Comparison of ENCODE assay signal across 10 cellular contexts in the genomic region with DNA sequence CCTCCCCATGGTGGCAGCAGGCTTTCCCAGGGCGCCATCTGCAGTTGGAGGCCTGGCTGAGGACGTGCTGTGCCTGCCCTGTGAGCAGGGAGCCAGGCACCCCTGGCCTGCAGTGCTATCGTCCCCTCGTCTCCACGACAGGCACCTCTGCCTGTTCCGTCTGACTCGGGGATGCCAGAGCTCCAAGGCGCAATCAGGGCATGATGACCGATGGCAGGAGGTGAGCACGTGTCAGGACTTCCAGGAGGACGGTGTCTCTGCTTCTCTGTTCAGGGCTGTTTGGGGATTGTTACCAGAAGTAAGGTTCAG.
A peak's percentile ranks its signal among the peaks of the same experiment; 100 is the strongest.
DNase-seq lines count a peak whose midpoint lies in the region; ATAC-seq and TF ChIP-seq lines count a peak whose summit lies in the region.
"Had no signal": no experiment of that assay in that cellular context is flagged by ENCODE, and none has a peak within 500 bp of the region (broad histone marks: within the 10 kb centered on the region; RNA-seq: fewer than 3 reads in every experiment).

No MANE protein-coding gene starts in this region.

- no peak overlapping the region for H3K4me3 ChIP-seq in smooth muscle cell
- H3K4me3 ChIP-seq in sigmoid colon: no peak overlapping the region
- H3K4me3 ChIP-seq: BLaER1 treated with 17β-estradiol and CSF1 and Interleukin-3, amounts not matched to agents 10 nM and 100 nM had no signal

- no peak for TF ChIP-seq POLR2A in sigmoid colon (IDR thresholded peaks at IDR 0.05)

- no peak for TF ChIP-seq EP300 in sigmoid colon (IDR thresholded peaks at IDR 0.05)

- DNase-seq in activated T-cell treated with anti-CD3 and anti-CD28 coated beads, Interleukin-2, amount 50 U/mL, for 24 hours: peak; percentile 59
- DNase-seq in activated T-cell treated with anti-CD3 and anti-CD28 coated beads for 4 hours (no peak), NAMALWA (ENCODE audit: low spot score) (peak; percentile 3), smooth muscle cell (lab: John Stamatoyannopoulos, UW; ENCODE audit: unreplicated experiment) (no peak), sigmoid colon (no peak), Right ventricle myocardium superior (no peak), C1 segment of cervical spinal cord (lab: John Stamatoyannopoulos, UW) (no peak)
- DNase-seq in activated naive CD8-positive, alpha-beta T cell treated with anti-CD3 and anti-CD28 coated beads, Interleukin-2, amount 50 U/mL, for 24 hours: peak; percentile 26
- DNase-seq: caudate nucleus had no signal

- no peak overlapping the region for H3K27ac ChIP-seq in smooth muscle cell (ENCODE audit: low read depth)
- peak overlapping the region in 1 of 4 donors; percentile 34 for H3K27ac ChIP-seq in sigmoid colon

- H3K27me3 ChIP-seq in smooth muscle cell (ENCODE audit: low read depth): no peaks in the 10 kb centered on the region
- H3K27me3 ChIP-seq in sigmoid colon: no peaks in the 10 kb centered on the region
- H3K27me3 ChIP-seq: BLaER1 treated with 17β-estradiol and CSF1 and Interleukin-3, amounts not matched to agents 10 nM and 100 nM had no signal

- no peak overlapping the region for H2AFZ ChIP-seq in smooth muscle cell (ENCODE audit: low read depth)

- H3K36me3 ChIP-seq in smooth muscle cell (ENCODE audit: low read depth) (no peaks in the 10 kb centered on the region), sigmoid colon (no peaks in the 10 kb centered on the region)

- peak overlapping the region; percentile 50 for H3K4me2 ChIP-seq in smooth muscle cell

- 88% methylated on average over 11 of the region's 11 CpGs for WGBS in smooth muscle cell (ENCODE audit: low lambda C conversion rate)
- 84 to 87% methylated on average over 11 of the region's 11 CpGs for WGBS in sigmoid colon, 2 donors

- peak overlapping the region; percentile 65 for H3K4me3 Mint-ChIP-seq in activated T-cell treated with anti-CD3 and anti-CD28 coated beads, Interleukin-2, amount 50 U/mL, for 24 hours
- H3K4me3 Mint-ChIP-seq in activated naive CD8-positive, alpha-beta T cell treated with anti-CD3 and anti-CD28 coated beads, Interleukin-2, amount 50 U/mL, for 24 hours: peak overlapping the region; percentile 43

- H3F3A ChIP-seq in smooth muscle cell (ENCODE audit: low read depth): no peaks in the 10 kb centered on the region

- H3K36me3 Mint-ChIP-seq in activated T-cell treated with anti-CD3 and anti-CD28 coated beads, Interleukin-2, amount 50 U/mL, for 24 hours (ENCODE audit: low read depth): peaks cover 1% of the 10 kb centered on the region
- H3K36me3 Mint-ChIP-seq in activated naive CD8-positive, alpha-beta T cell treated with anti-CD3 and anti-CD28 coated beads, Interleukin-2, amount 50 U/mL, for 24 hours (ENCODE audit: low read depth): no peaks in the 10 kb centered on the region

- no peak for TF ChIP-seq CTCF in smooth muscle cell (IDR thresholded peaks at IDR 0.05; ENCODE audit: borderline replicate concordance, insufficient read depth, poor library complexity, severe bottlenecking)
- no peak for TF ChIP-seq CTCF in sigmoid colon (IDR thresholded peaks at IDR 0.05)

- H3K4me1 ChIP-seq in smooth muscle cell (ENCODE audit: low read depth) (no peaks in the 10 kb centered on the region), sigmoid colon (peaks cover 0 to 20% (median 10%) of the 10 kb centered on the region in 4 donors)

- no peaks in the 10 kb centered on the region for H4K20me1 ChIP-seq in smooth muscle cell (ENCODE audit: low read depth)

- ATAC-seq in activated naive CD8-positive, alpha-beta T cell treated with anti-CD3 and anti-CD28 coated beads, Interleukin-2, amount 50 U/mL, for 24 hours: no peak
- no peak for ATAC-seq in Right ventricle myocardium superior (ENCODE audit: poor library complexity)

- H3K27me3 Mint-ChIP-seq in activated T-cell treated with anti-CD3 and anti-CD28 coated beads, Interleukin-2, amount 50 U/mL, for 24 hours: no peaks in the 10 kb centered on the region
- no peaks in the 10 kb centered on the region for H3K27me3 Mint-ChIP-seq in activated naive CD8-positive, alpha-beta T cell treated with anti-CD3 and anti-CD28 coated beads, Interleukin-2, amount 50 U/mL, for 24 hours

- H3K79me2 ChIP-seq in smooth muscle cell (ENCODE audit: low read depth): no peaks in the 10 kb centered on the region

- H3K9me3 Mint-ChIP-seq in activated T-cell treated with anti-CD3 and anti-CD28 coated beads, Interleukin-2, amount 50 U/mL, for 24 hours: peaks cover 2% of the 10 kb centered on the region
- peaks cover 13% of the 10 kb centered on the region for H3K9me3 Mint-ChIP-seq in activated naive CD8-positive, alpha-beta T cell treated with anti-CD3 and anti-CD28 coated beads, Interleukin-2, amount 50 U/mL, for 24 hours

- H3K27ac Mint-ChIP-seq in activated T-cell treated with anti-CD3 and anti-CD28 coated beads, Interleukin-2, amount 50 U/mL, for 24 hours: peak overlapping the region; percentile 97
- H3K27ac Mint-ChIP-seq in activated naive CD8-positive, alpha-beta T cell treated with anti-CD3 and anti-CD28 coated beads, Interleukin-2, amount 50 U/mL, for 24 hours: peak overlapping the region; percentile 85

- peaks cover 62% of the 10 kb centered on the region for H3K4me1 Mint-ChIP-seq in activated T-cell treated with anti-CD3 and anti-CD28 coated beads, Interleukin-2, amount 50 U/mL, for 24 hours (ENCODE audit: low read depth)
- H3K4me1 Mint-ChIP-seq in activated naive CD8-positive, alpha-beta T cell treated with anti-CD3 and anti-CD28 coated beads, Interleukin-2, amount 50 U/mL, for 24 hours: peaks cover 48% of the 10 kb centered on the region

- H3K9ac ChIP-seq in smooth muscle cell (ENCODE audit: low read depth): no peak overlapping the region

- intact Hi-C loops in sigmoid colon (cut with DNase I): no loop called here
- intact Hi-C loops in Right ventricle myocardium superior (cut with DNase I): no loop called here

- H3K9me3 ChIP-seq in smooth muscle cell (replicated peaks; ENCODE audit: low read depth): no peaks in the 10 kb centered on the region
- no peaks in the 10 kb centered on the region for H3K9me3 ChIP-seq in sigmoid colon

Comparison
In these comparisons a context has a peak if more than half of its experiments do, and no peak if none do; other contexts are left out.
1. DNase-seq: peak in activated T-cell treated with anti-CD3 and anti-CD28 coated beads, Interleukin-2, amount 50 U/mL, for 24 hours (single experiment), NAMALWA (single experiment) and activated naive CD8-positive, alpha-beta T cell treated with anti-CD3 and anti-CD28 coated beads, Interleukin-2, amount 50 U/mL, for 24 hours (single experiment); none in activated T-cell treated with anti-CD3 and anti-CD28 coated beads for 4 hours (single experiment), smooth muscle cell (single experiment), sigmoid colon (single experiment), Right ventricle myocardium superior (single experiment) and C1 segment of cervical spinal cord (0 of 14).